1 cellular context compared by ENCODE assay signal in genomic region chr10:68897336-68897741, GRCh38.
TF ChIP-seq lines count a peak whose summit lies in the region.

No MANE protein-coding gene starts in this region.

TF ChIP-seq in HCT116, 20 proteins besides CTCF, POLR2A, EP300 and RAD21 (continued from another document):
- TF ChIP-seq EGR1 (IDR thresholded peaks at IDR 0.05; ENCODE audit: low read depth) (no peak), ZFX (IDR thresholded peaks at IDR 0.05) (no peak), SIN3A (IDR thresholded peaks at IDR 0.05; ENCODE audit: low read depth) (no peak), SRF (IDR thresholded peaks at IDR 0.05; ENCODE audit: low read depth) (no peak), EZH2phosphoT487 (IDR thresholded peaks at IDR 0.05; ENCODE audit: borderline replicate concordance) (no peak), CEBPB (IDR thresholded peaks at IDR 0.05; ENCODE audit: low read depth) (no peak), ATF3 (IDR thresholded peaks at IDR 0.05) (no peak), YY1 (IDR thresholded peaks at IDR 0.05; ENCODE audit: extremely low read depth, insufficient replicate concordance, low read depth, low read length) (no peak)
TF ChIP-seq in HCT116: peak in this region for 0.
